8 cellular contexts compared by ENCODE assay signal in genomic region chr17:78377858-78378224, GRCh38. TPM values are rescaled to one million over a fixed set of nuclear protein-coding genes. Genes with fewer than 3 reads are reported as not detected.
DNase-seq lines count a peak whose midpoint lies in the region; ATAC-seq and TF ChIP-seq lines count a peak whose summit lies in the region.

No MANE protein-coding gene starts in this region.

- peak overlapping the region; percentile 57 for H3K27ac Mint-ChIP-seq in activated naive CD4-positive, alpha-beta T cell treated with anti-CD3 and anti-CD28 coated beads, Interleukin-2, amount 50 U/mL, for 24 hours

- H3K4me3 Mint-ChIP-seq in activated naive CD4-positive, alpha-beta T cell treated with anti-CD3 and anti-CD28 coated beads, Interleukin-2, amount 50 U/mL, for 24 hours = peak overlapping the region; percentile 86

- H3K9ac ChIP-seq in mesenchymal stem cell (ENCODE audit: low read length) = peak overlapping the region; percentile 99

- H3K18ac ChIP-seq in mesenchymal stem cell (ENCODE audit: low read depth in 1 of 2, low read length in 2 of 2) = peak overlapping the region; percentile 74 to 99

- peak overlapping the region; percentile 67 to 87 for H2BK12ac ChIP-seq in mesenchymal stem cell (ENCODE audit: low read length in 2 of 2)

- peak overlapping the region; percentile 92 for H2BK15ac ChIP-seq in mesenchymal stem cell (ENCODE audit: low read depth, poor library complexity, severe bottlenecking)

- H3K23ac ChIP-seq in mesenchymal stem cell (ENCODE audit: low read length in 2 of 2) = no peak overlapping the region

- 75% methylated on average over 14 of the region's 14 CpGs for WGBS in mesenchymal stem cell

- peak overlapping the region; percentile 68 for H2AFZ ChIP-seq in mesenchymal stem cell (ENCODE audit: low read depth, low read length)

- peaks cover 8% of the 10 kb centered on the region for H3K36me3 Mint-ChIP-seq in activated naive CD4-positive, alpha-beta T cell treated with anti-CD3 and anti-CD28 coated beads, Interleukin-2, amount 50 U/mL, for 24 hours

- no peak for DNase-seq in activated naive CD4-positive, alpha-beta T cell treated with anti-CD3 and anti-CD28 coated beads, Interleukin-2, amount 50 U/mL, for 16 hours
- DNase-seq in brain microvascular endothelial cell (no peak), mesenchymal stem cell (no peak), upper lobe of right lung (no peak), GM13977 (ENCODE audit: low spot score) (no peak), NCI-H1417 (lab: John Stamatoyannopoulos, UW) (no peak), NCI-H524 treated with DMSO at 0.1 percent for 48 hours (lab: John Stamatoyannopoulos, UW) (no peak)

- H3K14ac ChIP-seq in mesenchymal stem cell (ENCODE audit: low read length in 2 of 2) = no peak overlapping the region

- H3K27me3 ChIP-seq in brain microvascular endothelial cell (replicated peaks) = no peaks in the 10 kb centered on the region
- H3K27me3 ChIP-seq in mesenchymal stem cell (ENCODE audit: control insufficient read depth in 1 of 2, insufficient read depth in 1 of 2, low read length in 2 of 2) = no peaks in the 10 kb centered on the region
- H3K27me3 ChIP-seq in upper lobe of right lung = no peaks in the 10 kb centered on the region

- H3K79me1 ChIP-seq in mesenchymal stem cell (replicated peaks; ENCODE audit: low read length, poor library complexity, severe bottlenecking) = no peaks in the 10 kb centered on the region

- TF ChIP-seq CTCF in brain microvascular endothelial cell (IDR thresholded peaks at IDR 0.05; ENCODE audit: low read depth, low read length, missing control alignments) (no peak), upper lobe of right lung (IDR thresholded peaks at IDR 0.05) (no peak), GM13977 (IDR thresholded peaks at IDR 0.05; ENCODE audit: extremely low read depth, insufficient read depth, missing control alignments) (no peak)

- no peaks in the 10 kb centered on the region for H3K27me3 Mint-ChIP-seq in activated naive CD4-positive, alpha-beta T cell treated with anti-CD3 and anti-CD28 coated beads, Interleukin-2, amount 50 U/mL, for 24 hours

- H3K27ac ChIP-seq in brain microvascular endothelial cell = peak overlapping the region; percentile 90
- H3K27ac ChIP-seq in mesenchymal stem cell (ENCODE audit: low read length, poor library complexity, severe bottlenecking) = peak overlapping the region; percentile 82
- peak overlapping the region; percentile 94 for H3K27ac ChIP-seq in upper lobe of right lung

- peak overlapping the region; percentile 92 for H3K4ac ChIP-seq in mesenchymal stem cell (ENCODE audit: low read depth in 1 of 2, low read length in 2 of 2)

- H2BK5ac ChIP-seq in mesenchymal stem cell (ENCODE audit: low read depth, low read length, poor library complexity, severe bottlenecking) = peak overlapping the region; percentile 81

- peak overlapping the region; percentile 82 for H2BK120ac ChIP-seq in mesenchymal stem cell (ENCODE audit: low read depth, low read length)

- peak overlapping the region; percentile 100 for H4K8ac ChIP-seq in mesenchymal stem cell (ENCODE audit: low read length)

- no peaks in the 10 kb centered on the region for H3K36me3 ChIP-seq in brain microvascular endothelial cell (replicated peaks)
- peaks cover 0 to 14% of the 10 kb centered on the region in 2 experiments for H3K36me3 ChIP-seq in mesenchymal stem cell (ENCODE audit: control insufficient read depth in 1 of 2, insufficient read depth in 2 of 2, low read depth in 1 of 2, low read length in 2 of 2)
- no peaks in the 10 kb centered on the region for H3K36me3 ChIP-seq in upper lobe of right lung

- H3K9me3 ChIP-seq in mesenchymal stem cell (ENCODE audit: control insufficient read depth, low read length) (no peaks in the 10 kb centered on the region), upper lobe of right lung (no peaks in the 10 kb centered on the region)

- H3K4me2 ChIP-seq in mesenchymal stem cell (ENCODE audit: low read length, poor library complexity, severe bottlenecking) = peak overlapping the region; percentile 70

- H3K9me3 Mint-ChIP-seq in activated naive CD4-positive, alpha-beta T cell treated with anti-CD3 and anti-CD28 coated beads, Interleukin-2, amount 50 U/mL, for 24 hours = no peaks in the 10 kb centered on the region

- intact Hi-C loops in upper lobe of right lung (cut with DNase I) = no loop called here

- H3K4me1 Mint-ChIP-seq in activated naive CD4-positive, alpha-beta T cell treated with anti-CD3 and anti-CD28 coated beads, Interleukin-2, amount 50 U/mL, for 24 hours = peaks cover 43% of the 10 kb centered on the region

- H2AK5ac ChIP-seq in mesenchymal stem cell (ENCODE audit: low read length, severe bottlenecking) = peak overlapping the region; percentile 29

- H4K91ac ChIP-seq in mesenchymal stem cell (ENCODE audit: low read length) = peak overlapping the region; percentile 99

- in situ Hi-C loops in brain microvascular endothelial cell (cut with HindIII; ENCODE audit: low pct_ligation_motif_present, low sequenced_read_pairs) (no loop called here), GM13977 (cut with MboI; ENCODE audit: low pct_unique_long_range_greater_than_20kb, low sequenced_read_pairs, unreplicated experiment) (no loop called here)

- H3K4me3 ChIP-seq in brain microvascular endothelial cell (ENCODE audit: low read depth, low read length) (peak overlapping the region; percentile 95), mesenchymal stem cell (ENCODE audit: insufficient read depth in 1 of 2, low read depth in 1 of 2, low read length in 2 of 2) (peak overlapping the region; percentile 97), upper lobe of right lung (peak overlapping the region; percentile 80)

- ATAC-seq in upper lobe of right lung = no peak

- peaks cover 40% of the 10 kb centered on the region for H3K4me1 ChIP-seq in mesenchymal stem cell (ENCODE audit: control insufficient read depth, insufficient read depth, low read depth, low read length)
- H3K4me1 ChIP-seq in upper lobe of right lung = peaks cover 76% of the 10 kb centered on the region

RNA-seq across cellular contexts. Expression of gene PGS1, which starts 0.6 kb away (rescaled TPM):
- polyA plus RNA-seq in mesenchymal stem cell (2013, experiment 1 of 2) = 21.8 TPM
- 22.1 TPM for polyA plus RNA-seq in mesenchymal stem cell (2013, experiment 2 of 2)
- 95.5 TPM for total RNA-seq in upper lobe of right lung

RNA-seq across cellular contexts. Expression of gene SOCS3, which starts 18.0 kb away (rescaled TPM):
- polyA plus RNA-seq in mesenchymal stem cell (2013, experiment 1 of 2) = 64.5 TPM
- polyA plus RNA-seq in mesenchymal stem cell (2013, experiment 2 of 2) = 62.3 TPM
- 82.0 TPM for total RNA-seq in upper lobe of right lung
